1 cellular context compared by ENCODE assay signal in the genomic region with DNA sequence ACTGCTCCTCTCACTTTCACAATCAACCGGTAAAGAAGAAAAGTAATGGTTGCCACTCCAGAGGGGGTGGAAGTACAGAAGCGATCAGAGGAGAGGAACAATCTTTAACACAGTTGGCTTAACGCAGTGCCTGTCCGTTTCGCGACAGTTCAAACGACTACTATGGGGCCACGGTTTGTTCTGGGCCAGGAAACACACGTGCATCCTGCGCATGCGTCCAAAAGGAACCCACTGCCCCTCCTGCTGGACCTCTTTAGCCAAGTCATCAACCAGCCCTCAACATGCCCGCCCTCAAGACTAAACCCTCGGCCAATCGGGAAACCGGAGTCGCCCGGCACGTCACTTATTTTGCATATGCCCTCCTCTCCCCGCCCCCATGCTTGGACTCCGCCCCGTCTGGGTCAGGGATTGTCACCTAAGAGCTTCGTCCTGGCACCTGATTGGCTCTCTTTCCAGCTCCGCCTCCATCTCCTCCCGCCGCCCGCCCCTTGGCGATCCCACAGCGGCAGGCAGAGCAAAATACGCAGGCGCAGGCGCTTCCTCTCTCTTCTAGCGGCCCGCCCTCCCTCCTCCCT.
TF ChIP-seq lines count a peak whose summit lies in the region.

No MANE protein-coding gene starts in this region.

TF ChIP-seq in HepG2, 621 proteins besides CTCF, POLR2A, EP300 and RAD21 (continued from another document and continues in another):
- peak; percentile 55; the same call in 1 of the 2 replicates for TF ChIP-seq IRF2 (CRISPR knock-in tag; IDR thresholded peaks at IDR 0.05)
- peak; percentile 25; the same call in 1 of the 2 replicates for TF ChIP-seq ZSCAN25 (CRISPR knock-in tag; IDR thresholded peaks at IDR 0.05)
- no peak for TF ChIP-seq ZNF276 (CRISPR knock-in tag; IDR thresholded peaks at IDR 0.05; ENCODE audit: low read depth)
- no peak for TF ChIP-seq SYNCRIP (IDR thresholded peaks at IDR 0.05; ENCODE audit: insufficient read depth, low read depth, low read length)
- TF ChIP-seq NFYB (CRISPR knock-in tag; IDR thresholded peaks at IDR 0.05) = peak; percentile 71
- TF ChIP-seq HDAC1 (CRISPR knock-in tag; IDR thresholded peaks at IDR 0.05) = no peak
- no peak for TF ChIP-seq ZNF562 (CRISPR knock-in tag; IDR thresholded peaks at IDR 0.05; ENCODE audit: borderline replicate concordance)
- TF ChIP-seq ZNF335 (CRISPR knock-in tag; IDR thresholded peaks at IDR 0.05) = peak; percentile 79; the same call in 1 of the 2 replicates
- TF ChIP-seq ARNT (IDR thresholded peaks at IDR 0.05) = no peak
- TF ChIP-seq SAP130 (CRISPR knock-in tag; IDR thresholded peaks at IDR 0.05; ENCODE audit: low read depth) = peak; percentile 76
- no peak for TF ChIP-seq ATM (IDR thresholded peaks at IDR 0.05; ENCODE audit: borderline replicate concordance)
- 0 out of 4 replicates have a peak, but pooled peaks of 1 of the 2 experiments have one; percentile 19 for TF ChIP-seq KLF16 (CRISPR knock-in tag; IDR thresholded peaks at IDR 0.05)
- no peak for TF ChIP-seq ZNF550 (CRISPR knock-in tag; IDR thresholded peaks at IDR 0.05; ENCODE audit: borderline replicate concordance)
- peak; percentile 45; the same call in 1 of the 2 replicates for TF ChIP-seq SP1 (IDR thresholded peaks at IDR 0.05)
- peak; percentile 63; the same call in 1 of the 2 replicates for TF ChIP-seq SP1 (CRISPR knock-in tag; IDR thresholded peaks at IDR 0.05)
- no peak for TF ChIP-seq ZNF513 (CRISPR knock-in tag; conservative IDR thresholded peaks at IDR 0.05)
- TF ChIP-seq ZNF792 (CRISPR knock-in tag; IDR thresholded peaks at IDR 0.05) = peak; percentile 66; the same call in 1 of the 2 replicates
- TF ChIP-seq E2F1 (CRISPR knock-in tag; IDR thresholded peaks at IDR 0.05) = peak; percentile 43; the same call in 1 of the 2 replicates
- no peak for TF ChIP-seq ETV5 (CRISPR knock-in tag; IDR thresholded peaks at IDR 0.05; ENCODE audit: borderline replicate concordance)
- TF ChIP-seq MEIS1 (CRISPR knock-in tag; IDR thresholded peaks at IDR 0.05; ENCODE audit: borderline replicate concordance) = peak; percentile 54; the same call in 1 of the 2 replicates
- TF ChIP-seq NCOR1 (IDR thresholded peaks at IDR 0.05; ENCODE audit: borderline replicate concordance, low read length) = peak; percentile 18; the same call in 1 of the 2 replicates
- no peak for TF ChIP-seq NFE2 (CRISPR knock-in tag; IDR thresholded peaks at IDR 0.05)
- TF ChIP-seq RFX3 (CRISPR knock-in tag; IDR thresholded peaks at IDR 0.05) = no peak
- no peak for TF ChIP-seq ELF4 (CRISPR knock-in tag; IDR thresholded peaks at IDR 0.05; ENCODE audit: borderline replicate concordance)
- TF ChIP-seq, protein P1, sequence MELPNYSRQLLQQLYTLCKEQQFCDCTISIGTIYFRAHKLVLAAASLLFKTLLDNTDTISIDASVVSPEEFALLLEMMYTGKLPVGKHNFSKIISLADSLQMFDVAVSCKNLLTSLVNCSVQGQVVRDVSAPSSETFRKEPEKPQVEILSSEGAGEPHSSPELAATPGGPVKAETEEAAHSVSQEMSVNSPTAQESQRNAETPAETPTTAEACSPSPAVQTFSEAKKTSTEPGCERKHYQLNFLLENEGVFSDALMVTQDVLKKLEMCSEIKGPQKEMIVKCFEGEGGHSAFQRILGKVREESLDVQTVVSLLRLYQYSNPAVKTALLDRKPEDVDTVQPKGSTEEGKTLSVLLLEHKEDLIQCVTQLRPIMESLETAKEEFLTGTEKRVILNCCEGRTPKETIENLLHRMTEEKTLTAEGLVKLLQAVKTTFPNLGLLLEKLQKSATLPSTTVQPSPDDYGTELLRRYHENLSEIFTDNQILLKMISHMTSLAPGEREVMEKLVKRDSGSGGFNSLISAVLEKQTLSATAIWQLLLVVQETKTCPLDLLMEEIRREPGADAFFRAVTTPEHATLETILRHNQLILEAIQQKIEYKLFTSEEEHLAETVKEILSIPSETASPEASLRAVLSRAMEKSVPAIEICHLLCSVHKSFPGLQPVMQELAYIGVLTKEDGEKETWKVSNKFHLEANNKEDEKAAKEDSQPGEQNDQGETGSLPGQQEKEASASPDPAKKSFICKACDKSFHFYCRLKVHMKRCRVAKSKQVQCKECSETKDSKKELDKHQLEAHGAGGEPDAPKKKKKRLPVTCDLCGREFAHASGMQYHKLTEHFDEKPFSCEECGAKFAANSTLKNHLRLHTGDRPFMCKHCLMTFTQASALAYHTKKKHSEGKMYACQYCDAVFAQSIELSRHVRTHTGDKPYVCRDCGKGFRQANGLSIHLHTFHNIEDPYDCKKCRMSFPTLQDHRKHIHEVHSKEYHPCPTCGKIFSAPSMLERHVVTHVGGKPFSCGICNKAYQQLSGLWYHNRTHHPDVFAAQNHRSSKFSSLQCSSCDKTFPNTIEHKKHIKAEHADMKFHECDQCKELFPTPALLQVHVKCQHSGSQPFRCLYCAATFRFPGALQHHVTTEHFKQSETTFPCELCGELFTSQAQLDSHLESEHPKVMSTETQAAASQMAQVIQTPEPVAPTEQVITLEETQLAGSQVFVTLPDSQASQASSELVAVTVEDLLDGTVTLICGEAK (IDR thresholded peaks at IDR 0.05) = no peak
- TF ChIP-seq, protein P1 (CRISPR knock-in tag; IDR thresholded peaks at IDR 0.05) = no peak
- TF ChIP-seq UBTF (CRISPR knock-in tag; IDR thresholded peaks at IDR 0.05) = no peak
- TF ChIP-seq CREM (IDR thresholded peaks at IDR 0.05) = peak; percentile 75; the same call in 1 of the 2 replicates
- TF ChIP-seq CREM (CRISPR knock-in tag; IDR thresholded peaks at IDR 0.05) = no peak
- TF ChIP-seq, protein P2, sequence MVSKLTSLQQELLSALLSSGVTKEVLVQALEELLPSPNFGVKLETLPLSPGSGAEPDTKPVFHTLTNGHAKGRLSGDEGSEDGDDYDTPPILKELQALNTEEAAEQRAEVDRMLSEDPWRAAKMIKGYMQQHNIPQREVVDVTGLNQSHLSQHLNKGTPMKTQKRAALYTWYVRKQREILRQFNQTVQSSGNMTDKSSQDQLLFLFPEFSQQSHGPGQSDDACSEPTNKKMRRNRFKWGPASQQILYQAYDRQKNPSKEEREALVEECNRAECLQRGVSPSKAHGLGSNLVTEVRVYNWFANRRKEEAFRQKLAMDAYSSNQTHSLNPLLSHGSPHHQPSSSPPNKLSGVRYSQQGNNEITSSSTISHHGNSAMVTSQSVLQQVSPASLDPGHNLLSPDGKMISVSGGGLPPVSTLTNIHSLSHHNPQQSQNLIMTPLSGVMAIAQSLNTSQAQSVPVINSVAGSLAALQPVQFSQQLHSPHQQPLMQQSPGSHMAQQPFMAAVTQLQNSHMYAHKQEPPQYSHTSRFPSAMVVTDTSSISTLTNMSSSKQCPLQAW (CRISPR knock-in tag; IDR thresholded peaks at IDR 0.05) = peak; percentile 29; the same call in 1 of the 2 replicates
- TF ChIP-seq TBX3 (IDR thresholded peaks at IDR 0.05; ENCODE audit: borderline replicate concordance) = peak; percentile 95; the same call in 1 of the 2 replicates
- no peak for TF ChIP-seq ZMYM2 (CRISPR knock-in tag; IDR thresholded peaks at IDR 0.05)
- no peak for TF ChIP-seq NR3C1 (CRISPR knock-in tag; IDR thresholded peaks at IDR 0.05)
- 0 out of 2 replicates have a peak, but pooled peaks have one; percentile 30 for TF ChIP-seq YEATS2 (CRISPR knock-in tag; IDR thresholded peaks at IDR 0.05; ENCODE audit: borderline replicate concordance)
- TF ChIP-seq ISX (CRISPR knock-in tag; conservative IDR thresholded peaks at IDR 0.05) = no peak
- TF ChIP-seq ZNF660 (CRISPR knock-in tag; IDR thresholded peaks at IDR 0.05; ENCODE audit: borderline replicate concordance, low read depth) = no peak
- TF ChIP-seq ZNF124 (CRISPR knock-in tag; IDR thresholded peaks at IDR 0.05) = peak; percentile 59; the same call in 1 of the 2 replicates
- TF ChIP-seq MTF2 (CRISPR knock-in tag; IDR thresholded peaks at IDR 0.05; ENCODE audit: borderline replicate concordance) = no peak
- TF ChIP-seq TEAD3 (CRISPR knock-in tag; optimal IDR thresholded peaks at IDR 0.05; ENCODE audit: borderline replicate concordance) = no peak
- TF ChIP-seq SOX13 (IDR thresholded peaks at IDR 0.05) = no peak
- TF ChIP-seq SOX13 (CRISPR knock-in tag; conservative IDR thresholded peaks at IDR 0.05 in 1 of 2, IDR thresholded peaks at IDR 0.05 in 1 of 2) = peak in 1 of 2 experiments; percentile 32; a peak in 1 of 4 replicates
- peak; percentile 65 for TF ChIP-seq PBX2 (CRISPR knock-in tag; IDR thresholded peaks at IDR 0.05)
- TF ChIP-seq ZNF552 (CRISPR knock-in tag; IDR thresholded peaks at IDR 0.05; ENCODE audit: borderline replicate concordance) = no peak
- no peak for TF ChIP-seq TOPORS (CRISPR knock-in tag; IDR thresholded peaks at IDR 0.05)
